ENCODE assay signal across 20 cellular contexts in genomic region chr13:93788456-93788855, GRCh38.
DNase-seq lines count a peak whose midpoint lies in the region; ATAC-seq and FAIRE-seq lines count a peak whose summit lies in the region.
"Had no signal": no experiment of that assay in that cellular context is flagged by ENCODE, and none has a peak within 500 bp of the region (broad histone marks: within the 10 kb centered on the region; RNA-seq: fewer than 3 reads in every experiment).

No MANE protein-coding gene starts in this region.

- FAIRE-seq in islet of Langerhans (lab: Jason Lieb, UNC), result peak; percentile 33
- FAIRE-seq: GM19239 had no signal

- no peaks in the 10 kb centered on the region for H3K36me3 ChIP-seq in CD8-positive, alpha-beta memory T cell (ENCODE audit: insufficient read depth, low read length)
- H3K36me3 ChIP-seq: BLaER1 treated with 17β-estradiol and CSF1 and Interleukin-3, amounts not matched to agents 10 nM and 100 nM; HAP-1; SJCRH30 had no signal

- no peaks in the 10 kb centered on the region for H3K36me3 Mint-ChIP-seq in CD8-positive, alpha-beta memory T cell

- POLR2A ChIA-PET in CD8-positive, alpha-beta memory T cell (lab: Charles Lee), result no interaction called here

- intact Hi-C loops in right cardiac atrium (cut with DNase I), result no loop called here

- peaks cover 0 to 2% (median 0%) of the 10 kb centered on the region in 5 donors for H3K9me3 Mint-ChIP-seq in CD8-positive, alpha-beta memory T cell

- H3K27ac Mint-ChIP-seq in CD8-positive, alpha-beta memory T cell, result no peak overlapping the region

- CTCF ChIA-PET in CD8-positive, alpha-beta memory T cell (lab: Charles Lee), result no interaction called here

- DNase-seq in NCI-H1436 (lab: John Stamatoyannopoulos, UW), result peak; percentile 27
- no peak for DNase-seq in NCI-H1436 treated with DMSO at 0.1 percent for 48 hours (lab: John Stamatoyannopoulos, UW)
- DNase-seq in NCI-H2227 treated with DMSO at 0.1 percent for 48 hours (lab: John Stamatoyannopoulos, UW), result peak; percentile 28
- DNase-seq in ACHN, result no peak
- no peak for DNase-seq in right cardiac atrium
- DNase-seq in CD8-positive, alpha-beta memory T cell, result no peak
- DNase-seq: DMS 273 treated with DMSO at 0.1 percent for 48 hours, IMR-90, Karpas-422, MM.1S, NCI-H1092 treated with DMSO at 0.1 percent for 48 hours, NCI-H1694 treated with DMSO at 0.1 percent for 48 hours, NCI-H526, SJCRH30 had no signal

- H3K27me3 ChIP-seq in right cardiac atrium (ENCODE audit: control insufficient read depth, insufficient read depth), result no peaks in the 10 kb centered on the region
- H3K27me3 ChIP-seq in CD8-positive, alpha-beta memory T cell (ENCODE audit: insufficient read depth, low read length, poor library complexity, severe bottlenecking), result no peaks in the 10 kb centered on the region
- H3K27me3 ChIP-seq: BLaER1 treated with 17β-estradiol and CSF1 and Interleukin-3, amounts not matched to agents 10 nM and 100 nM; SJCRH30 had no signal

- H3K27me3 Mint-ChIP-seq in CD8-positive, alpha-beta memory T cell, result peaks cover 0 to 3% of the 10 kb centered on the region in 2 donors

- no peaks in the 10 kb centered on the region for H3K9me3 ChIP-seq in right cardiac atrium (ENCODE audit: control insufficient read depth, low read length)
- H3K9me3 ChIP-seq in CD8-positive, alpha-beta memory T cell (ENCODE audit: low read length), result no peaks in the 10 kb centered on the region
- H3K9me3 ChIP-seq: BLaER1 treated with 17β-estradiol and CSF1 and Interleukin-3, amounts not matched to agents 10 nM and 100 nM; HAP-1; SJCRH30 had no signal

- H3K4me1 ChIP-seq in right cardiac atrium (ENCODE audit: control insufficient read depth, insufficient read depth, low read length), result no peaks in the 10 kb centered on the region
- no peaks in the 10 kb centered on the region for H3K4me1 ChIP-seq in CD8-positive, alpha-beta memory T cell (ENCODE audit: insufficient read depth, low read length)
- H3K4me1 ChIP-seq: BLaER1 treated with 17β-estradiol and CSF1 and Interleukin-3, amounts not matched to agents 10 nM and 100 nM had no signal

- H3K4me3 ChIP-seq in right cardiac atrium (ENCODE audit: low read length), result no peak overlapping the region
- no peak overlapping the region for H3K4me3 ChIP-seq in CD8-positive, alpha-beta memory T cell (ENCODE audit: low read length)
- H3K4me3 ChIP-seq: BLaER1 treated with 17β-estradiol and CSF1 and Interleukin-3, amounts not matched to agents 10 nM and 100 nM; HAP-1; SJCRH30 had no signal

- no peak overlapping the region for H3K4me3 Mint-ChIP-seq in CD8-positive, alpha-beta memory T cell

- WGBS in right cardiac atrium, result 79% methylated on average over 2 of the region's 2 CpGs

- ATAC-seq in HG03520 (IDR thresholded peaks at IDR 0.05; ENCODE audit: unreplicated experiment), result no peak
- ATAC-seq in right cardiac atrium, result no peak

- H3K27ac ChIP-seq in right cardiac atrium (ENCODE audit: low read length), result no peak overlapping the region
- H3K27ac ChIP-seq in CD8-positive, alpha-beta memory T cell (ENCODE audit: low read depth, low read length), result no peak overlapping the region
- H3K27ac ChIP-seq: BLaER1 treated with 17β-estradiol and CSF1 and Interleukin-3, amounts not matched to agents 10 nM and 100 nM; RWPE1; SJCRH30 had no signal

- H3K4me1 Mint-ChIP-seq in CD8-positive, alpha-beta memory T cell, result no peaks in the 10 kb centered on the region

- in situ Hi-C loops in ACHN (cut with HindIII; ENCODE audit: low pct_ligation_motif_present, low pct_unique_long_range_greater_than_20kb, low sequenced_read_pairs), result no loop called here

Comparison
In these comparisons a context has a peak if more than half of its experiments do, and no peak if none do; other contexts are left out.
1. DNase-seq: peak in NCI-H1436 (single experiment) and NCI-H2227 treated with DMSO at 0.1 percent for 48 hours (single experiment); none in NCI-H1436 treated with DMSO at 0.1 percent for 48 hours (single experiment), ACHN (single experiment), right cardiac atrium (0 of 3) and CD8-positive, alpha-beta memory T cell (0 of 5).